8 cellular contexts compared by ENCODE assay signal in the genomic region with DNA sequence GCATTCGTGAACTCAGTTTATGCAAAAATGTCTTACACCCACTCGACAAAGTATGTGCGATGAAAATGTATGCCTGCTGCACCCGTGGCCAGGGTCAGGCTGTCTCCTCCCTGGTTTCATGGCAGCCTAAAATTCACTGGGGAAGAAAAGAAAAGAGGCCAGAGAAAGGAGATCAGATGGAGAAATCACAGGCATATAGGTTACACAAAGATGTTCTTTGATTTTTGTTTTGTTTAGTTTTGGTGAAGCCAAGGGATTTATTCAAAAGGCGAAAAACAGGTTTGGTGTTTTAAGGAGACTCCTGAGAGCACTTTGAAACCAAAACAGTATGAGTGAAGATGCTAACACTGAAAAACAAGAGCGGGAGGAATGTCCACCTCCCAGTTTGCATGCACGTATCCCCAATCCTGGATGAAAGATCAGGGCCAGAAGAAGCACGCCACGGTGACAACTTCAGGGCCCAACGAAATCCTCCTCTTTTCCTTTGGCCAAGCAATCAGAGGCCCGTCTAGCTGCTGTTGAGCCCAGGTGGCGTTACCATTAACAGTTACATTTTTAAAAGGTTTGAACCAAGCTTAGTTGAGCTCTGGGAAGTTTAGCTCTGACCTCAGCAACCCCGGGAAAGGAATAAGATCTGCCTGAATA. TPM values are rescaled to one million over a fixed set of nuclear protein-coding genes. Genes with fewer than 3 reads are reported as not detected.
A peak's percentile ranks its signal among the peaks of the same experiment; 100 is the strongest.
DNase-seq lines count a peak whose midpoint lies in the region; ATAC-seq and TF ChIP-seq lines count a peak whose summit lies in the region.

No MANE protein-coding gene starts in this region.

- H3K4me1 Mint-ChIP-seq in activated T-cell treated with anti-CD3 and anti-CD28 coated beads, Interleukin-2, amount 50 U/mL, for 24 hours (ENCODE audit: low read depth) = peaks cover 65% of the 10 kb centered on the region

- H3K4me3 ChIP-seq in WI38 (ENCODE audit: low read depth, low read length) (peak overlapping the region; percentile 77), iPS-11a (ENCODE audit: low read depth, low read length) (peak overlapping the region; percentile 68), stomach (peak overlapping the region; percentile 76 to 96 (median 88))

- H3K36me3 ChIP-seq in stomach = no peaks in the 10 kb centered on the region

- peaks cover 0 to 40% (median 24%) of the 10 kb centered on the region in 4 donors for H3K4me1 ChIP-seq in stomach

- no peaks in the 10 kb centered on the region for H3K9me3 ChIP-seq in stomach

- no peak for TF ChIP-seq POLR2A in stomach (IDR thresholded peaks at IDR 0.05)

- no peak for TF ChIP-seq EP300 in stomach (IDR thresholded peaks at IDR 0.05)

- H3K27me3 Mint-ChIP-seq in activated T-cell treated with anti-CD3 and anti-CD28 coated beads, Interleukin-2, amount 50 U/mL, for 24 hours = peaks cover 3% of the 10 kb centered on the region

- DNase-seq in activated T-cell treated with anti-CD3 and anti-CD28 coated beads, Interleukin-2, amount 50 U/mL, for 24 hours = no peak
- no peak for DNase-seq in activated T-cell treated with anti-CD3 and anti-CD28 coated beads, Interleukin-2, amount 50 U/mL, for 48 hours
- no peak for DNase-seq in stomach
- no peak for DNase-seq in DMS114 treated with DMSO at 0.1 percent for 48 hours (lab: John Stamatoyannopoulos, UW; ENCODE audit: unreplicated experiment)

- peaks cover 5% of the 10 kb centered on the region for H3K36me3 Mint-ChIP-seq in activated T-cell treated with anti-CD3 and anti-CD28 coated beads, Interleukin-2, amount 50 U/mL, for 24 hours (ENCODE audit: low read depth)

- H3K4me3 Mint-ChIP-seq in activated T-cell treated with anti-CD3 and anti-CD28 coated beads, Interleukin-2, amount 50 U/mL, for 24 hours = peak overlapping the region; percentile 94

- H3K9me3 Mint-ChIP-seq in activated T-cell treated with anti-CD3 and anti-CD28 coated beads, Interleukin-2, amount 50 U/mL, for 24 hours = no peaks in the 10 kb centered on the region

- H3K27me3 ChIP-seq in stomach = no peaks in the 10 kb centered on the region

- H3K27ac Mint-ChIP-seq in activated T-cell treated with anti-CD3 and anti-CD28 coated beads, Interleukin-2, amount 50 U/mL, for 24 hours = peak overlapping the region; percentile 96

- intact Hi-C loops in stomach (cut with DNase I; ENCODE audit: low total_unique reads) = no loop called here

- TF ChIP-seq CTCF in WI38 (IDR thresholded peaks at IDR 0.05; ENCODE audit: low read depth, low read length) = no peak
- TF ChIP-seq CTCF in stomach (IDR thresholded peaks at IDR 0.05) = no peak

- peak overlapping the region; percentile 83 to 96 (median 93) for H3K27ac ChIP-seq in stomach

- 47 to 55% (median 51%) methylated on average over 13 of the region's 13 CpGs for WGBS in stomach, 5 donors

- ATAC-seq in HG03457 (IDR thresholded peaks at IDR 0.05; ENCODE audit: unreplicated experiment) = no peak
- ATAC-seq in GM18873 (IDR thresholded peaks at IDR 0.05; ENCODE audit: low FRiP score, unreplicated experiment) = no peak

RNA-seq across cellular contexts. Expression of a gene that starts 1.0 kb away (rescaled TPM):
- total RNA-seq in stomach = 10 to 100 TPM in 4 of 5 donors, 1 to 10 TPM in 1; 4.9 to 24.5 (median 17.4) TPM
- polyA plus RNA-seq in stomach = 1 to 10 TPM; 2.6 to 4.4 (median 3.4) TPM
